22 cellular contexts compared by ENCODE assay signal in the genomic region with DNA sequence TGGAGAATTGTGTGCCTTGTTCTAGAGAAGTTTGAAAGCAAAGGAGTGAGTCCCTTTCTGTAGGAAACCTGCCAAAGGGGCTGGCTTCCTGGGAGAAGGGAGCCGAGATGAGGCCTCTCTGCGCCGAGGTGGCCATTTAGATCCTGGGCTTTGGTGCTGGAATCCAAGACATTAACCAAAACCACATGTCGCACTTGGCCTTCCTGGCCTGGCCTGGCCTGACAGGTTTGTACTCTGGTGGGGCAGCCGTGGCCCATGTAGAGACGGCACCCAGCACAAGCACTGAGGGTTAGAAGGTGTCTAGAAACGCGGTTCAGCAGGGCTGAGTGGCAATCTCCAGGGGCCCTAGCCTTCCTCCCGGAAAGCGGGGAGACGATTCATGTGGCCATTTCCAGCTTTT. TPM values are rescaled to one million over a fixed set of nuclear protein-coding genes. Genes with fewer than 3 reads are reported as not detected.
DNase-seq lines count a peak whose midpoint lies in the region; ATAC-seq and TF ChIP-seq lines count a peak whose summit lies in the region.
"Had no signal": no experiment of that assay in that cellular context is flagged by ENCODE, and none has a peak within 500 bp of the region (broad histone marks: within the 10 kb centered on the region; RNA-seq: fewer than 3 reads in every experiment).

No MANE protein-coding gene starts in this region.

- intact Hi-C loops in Caco-2 (cut with micrococcal nuclease; ENCODE audit: unreplicated experiment), result no loop called here
- intact Hi-C loops in Panc1 (cut with micrococcal nuclease; ENCODE audit: unreplicated experiment), result no loop called here
- intact Hi-C loops in left ventricle myocardium superior (cut with micrococcal nuclease), result no loop called here
- intact Hi-C loops in spleen (cut with DNase I; ENCODE audit: low total_unique reads), result no loop called here

- no peak overlapping the region for H3K4me3 Mint-ChIP-seq in Caco-2 (ENCODE audit: unreplicated experiment)
- H3K4me3 Mint-ChIP-seq: activated naive CD4-positive, alpha-beta T cell treated with anti-CD3 and anti-CD28 coated beads, Interleukin-2, amount 10 ng/mL, durations not matched to agents 7 days and 5 days; activated T-helper 1 cell treated with anti-CD3 and anti-CD28 coated beads, Interleukin-12 subunit alpha, Interleukin-12 subunit beta, Interleukin-2, Interleukin-4 antibody, amounts not matched to agents 30 ng/mL and 10 ng/mL and 1 ng/mL, durations not matched to agents 14 hours and 24 hours and 36 hours had no signal

- in situ Hi-C loops in Panc1 (cut with HindIII; ENCODE audit: low pct_unique_long_range_greater_than_20kb, low sequenced_read_pairs), result no loop called here

- TF ChIP-seq POLR2A in spleen (IDR thresholded peaks at IDR 0.05), result no peak

- H3K27ac ChIP-seq in Panc1 (ENCODE audit: low read length) (peak overlapping the region; percentile 59), spleen (no peak overlapping the region)
- H3K27ac ChIP-seq: upper lobe of left lung had no signal

- 91 to 98% (median 96%) methylated on average over 8 to 11 of the region's 11 CpGs for WGBS in spleen, 5 donors

- DNase-seq in Caco-2, result no peak
- DNase-seq in Panc1 (ENCODE audit: low read depth, low spot score), result no peak
- no peak for DNase-seq in left ventricle myocardium superior
- DNase-seq in spleen, result peak; percentile 46
- no peak for DNase-seq in stimulated activated CD4-positive, alpha-beta T cell treated with anti-CD3 and anti-CD28 coated beads, Interleukin-1b, Interleukin-23, amount 100 ng/mL, for 48 hours
- DNase-seq in GM10248 (ENCODE audit: extremely low spot score), result no peak
- DNase-seq: activated CD4-positive, alpha-beta T cell treated with anti-CD3 and anti-CD28 coated beads, Interleukin-2, amount 50 U/mL, for 4 hours; activated naive CD4-positive, alpha-beta T cell treated with anti-CD3 and anti-CD28 coated beads, Interleukin-2, amount 10 ng/mL, durations not matched to agents 7 days and 5 days; CD4-positive, CD25-positive, alpha-beta regulatory T cell; EL; KBM-7; mesendoderm; MM.1S; NCI-H2081; NCI-H2227 treated with DMSO at 0.1 percent for 48 hours; NCI-H526 treated with DMSO at 0.1 percent for 48 hours; stimulated activated CD4-positive, alpha-beta T cell treated with anti-CD3 and anti-CD28 coated beads, Interleukin-2, amount 100 ng/mL, for 48 hours; upper lobe of left lung had no signal

- H3K4me1 ChIP-seq in Caco-2 (peaks cover 59% of the 10 kb centered on the region), Panc1 (ENCODE audit: control insufficient read depth, insufficient read depth, low read length) (peaks cover 48% of the 10 kb centered on the region), spleen (peaks cover 30 to 61% (median 39%) of the 10 kb centered on the region in 6 donors)

- H3K27me3 Mint-ChIP-seq in Caco-2 (ENCODE audit: insufficient read depth, unreplicated experiment), result no peaks in the 10 kb centered on the region
- H3K27me3 Mint-ChIP-seq: activated naive CD4-positive, alpha-beta T cell treated with anti-CD3 and anti-CD28 coated beads, Interleukin-2, amount 10 ng/mL, durations not matched to agents 7 days and 5 days; brain; CD4-positive, CD25-positive, alpha-beta regulatory T cell; progenitor cell of endocrine pancreas had no signal

- peaks cover 46% of the 10 kb centered on the region for H3K4me1 Mint-ChIP-seq in Caco-2 (ENCODE audit: low read depth, unreplicated experiment)

- peaks cover 97% of the 10 kb centered on the region for H3K36me3 Mint-ChIP-seq in Caco-2 (ENCODE audit: insufficient read depth, unreplicated experiment)

- peaks cover 11% of the 10 kb centered on the region for H3K36me3 ChIP-seq in Caco-2 (ENCODE audit: control insufficient read depth, insufficient read depth, low read length)
- H3K36me3 ChIP-seq in Panc1 (ENCODE audit: control insufficient read depth, insufficient read depth, low read length), result peaks cover 3% of the 10 kb centered on the region; the same call in 1 of the 2 replicates
- H3K36me3 ChIP-seq in spleen, result peaks cover 0 to 96% (median 42%) of the 10 kb centered on the region in 6 donors

- no peak for ATAC-seq in Panc1
- peak; percentile 4 for ATAC-seq in left ventricle myocardium superior
- no peak for ATAC-seq in GM18498 (IDR thresholded peaks at IDR 0.05; ENCODE audit: unreplicated experiment)

- CTCF ChIA-PET in Caco-2 (lab: Charles Lee) (no interaction called here), Panc1 (lab: Charles Lee) (no interaction called here), GM10248 (lab: Yijun Ruan, JAX) (interaction anchor here (0.9 to 1.8 kb wide), 5 partner anchors 35 to 128 kb away, joined by 3 to 4 read pairs (median 3); a partner anchor contains a TSS)

- H3K9me3 ChIP-seq in Caco-2, result no peaks in the 10 kb centered on the region
- no peaks in the 10 kb centered on the region for H3K9me3 ChIP-seq in Panc1 (ENCODE audit: control insufficient read depth, insufficient read depth, low read depth, low read length)
- H3K9me3 ChIP-seq in spleen, result no peaks in the 10 kb centered on the region
- H3K9me3 ChIP-seq: upper lobe of left lung had no signal

- H3K4me3 ChIP-seq in Caco-2 (ENCODE audit: low read depth, low read length), result no peak overlapping the region
- no peak overlapping the region for H3K4me3 ChIP-seq in Panc1 (ENCODE audit: low read depth in 2 of 2, low read length in 2 of 2)
- no peak overlapping the region for H3K4me3 ChIP-seq in spleen
- H3K4me3 ChIP-seq: upper lobe of left lung had no signal

- no peaks in the 10 kb centered on the region for H3K9me3 Mint-ChIP-seq in Caco-2 (ENCODE audit: unreplicated experiment)
- H3K9me3 Mint-ChIP-seq: activated naive CD4-positive, alpha-beta T cell treated with anti-CD3 and anti-CD28 coated beads, Interleukin-2, amount 10 ng/mL, durations not matched to agents 7 days and 5 days; activated T-helper 1 cell treated with anti-CD3 and anti-CD28 coated beads, Interleukin-12 subunit alpha, Interleukin-12 subunit beta, Interleukin-2, Interleukin-4 antibody, amounts not matched to agents 30 ng/mL and 10 ng/mL and 1 ng/mL, durations not matched to agents 14 hours and 24 hours and 36 hours; brain; CD4-positive, CD25-positive, alpha-beta regulatory T cell had no signal

- BruUV-seq in Caco-2 (replicated peaks; lab: Mats Ljungman, UMichigan) (no TSS peak), Panc1 (replicated peaks; lab: Mats Ljungman, UMichigan) (no TSS peak)

- no peaks in the 10 kb centered on the region for H3K27me3 ChIP-seq in Caco-2 (replicated peaks; ENCODE audit: control insufficient read depth, insufficient read depth, low read length)
- no peaks in the 10 kb centered on the region for H3K27me3 ChIP-seq in Panc1 (ENCODE audit: control insufficient read depth, insufficient read depth, low read length)
- H3K27me3 ChIP-seq in spleen (replicated peaks in 1 of 7), result no peaks in the 10 kb centered on the region
- H3K27me3 ChIP-seq: upper lobe of left lung had no signal

- no peak for TF ChIP-seq CTCF in Caco-2 (IDR thresholded peaks at IDR 0.05; ENCODE audit: insufficient read depth in 1 of 2, low read depth in 1 of 2, low read length in 1 of 2, severe bottlenecking in 1 of 2, unreplicated experiment in 1 of 2)
- TF ChIP-seq CTCF in Panc1 (IDR thresholded peaks at IDR 0.05), result no peak
- no peak for TF ChIP-seq CTCF in spleen (IDR thresholded peaks at IDR 0.05 in 8 of 11, conservative IDR thresholded peaks at IDR 0.05 in 3 of 11)
- no peak for TF ChIP-seq CTCF in GM10248 (IDR thresholded peaks at IDR 0.05; ENCODE audit: control extremely low read depth, extremely low read depth, low read depth, missing control alignments)

- H3K27ac Mint-ChIP-seq in Caco-2 (ENCODE audit: unreplicated experiment), result peak overlapping the region; percentile 46
- H3K27ac Mint-ChIP-seq: activated naive CD4-positive, alpha-beta T cell treated with anti-CD3 and anti-CD28 coated beads, Interleukin-2, amount 10 ng/mL, durations not matched to agents 7 days and 5 days; activated T-helper 1 cell treated with anti-CD3 and anti-CD28 coated beads, Interleukin-12 subunit alpha, Interleukin-12 subunit beta, Interleukin-2, Interleukin-4 antibody, amounts not matched to agents 30 ng/mL and 10 ng/mL and 1 ng/mL, durations not matched to agents 14 hours and 24 hours and 36 hours had no signal

- POLR2A ChIA-PET in Caco-2 (lab: Charles Lee) (no interaction called here), Panc1 (lab: Charles Lee) (no interaction called here), GM10248 (lab: Yijun Ruan, JAX) (no interaction called here)

RNA-seq across cellular contexts. Expression of a gene that starts 7.1 kb away (rescaled TPM):
- 62.5 and 69.1 TPM in 2 replicates for total RNA-seq in Caco-2 (2022)
- 34.0 TPM for total RNA-seq in Panc1 (2021; ENCODE audit: unreplicated experiment)
- polyA plus RNA-seq in Panc1 (2012; ENCODE audit: insufficient read length), result 27.5 TPM
- total RNA-seq in left ventricle myocardium superior, result 16.8 TPM
- total RNA-seq in spleen, result 10 to 100 TPM; 20.7 to 37.8 (median 25.6) TPM
- 1 to 10 TPM; 3.7 to 7.8 (median 3.7) TPM for polyA plus RNA-seq in spleen

RNA-seq across cellular contexts. Expression of a gene that starts 20.6 kb away (rescaled TPM):
- total RNA-seq in Caco-2 (2022) (2.5 and 7.4 TPM in 2 replicates), Panc1 (2021; ENCODE audit: unreplicated experiment) (3.2 TPM), left ventricle myocardium superior (5.5 TPM), spleen (10 to 100 TPM in 3 of 7 donors, 1 to 10 TPM in 4; 4.6 to 19.8 (median 9.3) TPM)
- 2.6 TPM for polyA plus RNA-seq in Panc1 (2012; ENCODE audit: insufficient read length)
- 1 to 10 TPM; 2.4 to 4.9 (median 3.9) TPM for polyA plus RNA-seq in spleen

RNA-seq across cellular contexts. Expression of a gene that starts 34.6 kb away (rescaled TPM):
- total RNA-seq in Caco-2 (2022) (19.3 and 21.6 TPM in 2 replicates), Panc1 (2021; ENCODE audit: unreplicated experiment) (24.4 TPM), left ventricle myocardium superior (16.1 TPM), spleen (10 to 100 TPM; 13.6 to 32.2 (median 22.5) TPM)
- 40.1 TPM for polyA plus RNA-seq in Panc1 (2012; ENCODE audit: insufficient read length)
- polyA plus RNA-seq in spleen, result 10 to 100 TPM; 13.7 to 17.7 (median 15.8) TPM

RNA-seq across cellular contexts. Expression of a gene that starts 46.7 kb away (rescaled TPM):
- total RNA-seq in Caco-2 (2022) (29.9 and 31.4 TPM in 2 replicates), Panc1 (2021; ENCODE audit: unreplicated experiment) (40.2 TPM), left ventricle myocardium superior (17.0 TPM), spleen (100 to 1,000 TPM in 2 of 7 donors, 10 to 100 TPM in 5; 59.7 to 205 (median 70.3) TPM)
- 54.0 TPM for polyA plus RNA-seq in Panc1 (2012; ENCODE audit: insufficient read length)
- polyA plus RNA-seq in spleen, result 10 to 100 TPM in 2 of 3 donors, 1 to 10 TPM in 1; 6.1 to 37.2 (median 16.5) TPM
